Comparison of ENCODE assay signal across 22 cellular contexts in the genomic region with DNA sequence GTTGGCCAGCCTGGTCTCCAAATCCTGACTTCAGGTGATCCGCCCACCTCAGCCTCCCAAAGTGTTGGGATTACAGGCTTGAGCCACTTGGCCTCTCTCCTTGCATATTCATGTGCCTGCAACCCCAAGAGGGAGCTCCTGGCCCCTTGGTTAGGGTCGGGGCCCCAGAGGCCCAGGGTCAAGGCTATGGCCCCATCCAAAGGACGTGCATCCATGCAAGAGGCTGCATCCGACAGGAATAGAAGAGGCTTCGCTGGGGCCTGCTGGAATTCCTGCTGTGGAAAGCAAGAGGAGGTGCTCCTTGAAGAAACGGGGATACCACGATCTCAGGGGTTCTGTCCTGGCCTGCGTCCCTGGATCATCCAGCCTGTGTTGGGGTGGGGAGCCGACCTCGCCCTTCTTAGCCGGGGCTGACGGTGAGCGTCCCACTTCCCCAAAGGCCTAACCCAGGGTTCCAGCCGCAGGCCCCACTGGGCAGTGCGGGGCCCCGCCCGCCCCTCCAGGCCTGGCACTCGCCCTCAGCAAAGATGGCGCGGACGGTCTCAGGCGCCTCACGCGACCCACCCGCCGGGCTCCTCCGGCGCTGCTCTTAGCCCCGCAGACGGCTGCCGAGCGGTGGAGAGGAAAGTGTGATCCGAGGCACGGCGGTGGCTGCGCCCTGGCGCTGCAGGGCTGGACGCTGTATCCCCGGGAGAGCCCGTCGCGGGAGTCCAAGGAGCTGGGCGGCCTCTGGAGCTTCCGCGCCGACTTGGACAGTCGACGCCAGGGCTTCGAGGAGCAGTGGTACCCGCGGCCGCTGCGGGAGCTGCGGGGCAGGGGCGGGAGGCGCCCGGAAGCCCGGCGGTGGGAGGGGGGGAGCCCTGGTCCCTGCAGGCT. TPM values are rescaled to one million over a fixed set of nuclear protein-coding genes. Genes with fewer than 3 reads are reported as not detected.
A peak's percentile ranks its signal among the peaks of the same experiment; 100 is the strongest.
DNase-seq lines count a peak whose midpoint lies in the region; TF ChIP-seq lines count a peak whose summit lies in the region.
"Had no signal": no experiment of that assay in that cellular context is flagged by ENCODE, and none has a peak within 500 bp of the region (broad histone marks: within the 10 kb centered on the region; RNA-seq: fewer than 3 reads in every experiment).

No MANE protein-coding gene starts in this region.

- H3K27ac ChIP-seq in right atrium auricular region (no peak overlapping the region), left ventricle myocardium inferior (replicated peaks) (no peak overlapping the region), testis (peak overlapping the region; percentile 33 to 71)
- H3K27ac ChIP-seq: BLaER1 treated with 17β-estradiol and CSF1 and Interleukin-3, amounts not matched to agents 10 nM and 100 nM; RWPE1 had no signal

- H3K9me3 ChIP-seq in right atrium auricular region (peaks cover 0 to 47% of the 10 kb centered on the region in 2 donors), left ventricle myocardium inferior (replicated peaks) (no peaks in the 10 kb centered on the region), testis (no peaks in the 10 kb centered on the region)

- no peak overlapping the region for H3K27ac Mint-ChIP-seq in osteocyte (ENCODE audit: unreplicated experiment)
- H3K27ac Mint-ChIP-seq: CD4-positive, alpha-beta T cell had no signal

- H3K4me1 ChIP-seq in right atrium auricular region (no peaks in the 10 kb centered on the region), left ventricle myocardium inferior (no peaks in the 10 kb centered on the region), testis (no peaks in the 10 kb centered on the region)
- H3K4me1 ChIP-seq: BLaER1 treated with 17β-estradiol and CSF1 and Interleukin-3, amounts not matched to agents 10 nM and 100 nM had no signal

- H3K4me3 ChIP-seq in right atrium auricular region = no peak overlapping the region
- no peak overlapping the region for H3K4me3 ChIP-seq in left ventricle myocardium inferior
- peak overlapping the region; percentile 52 to 53 for H3K4me3 ChIP-seq in testis
- H3K4me3 ChIP-seq: BLaER1 treated with 17β-estradiol and CSF1 and Interleukin-3, amounts not matched to agents 10 nM and 100 nM; K562 had no signal

- no peaks in the 10 kb centered on the region for H3K36me3 Mint-ChIP-seq in osteocyte (ENCODE audit: unreplicated experiment)

- no peak overlapping the region for H3K4me3 Mint-ChIP-seq in osteocyte (ENCODE audit: unreplicated experiment)
- H3K4me3 Mint-ChIP-seq: CD4-positive, alpha-beta T cell had no signal

- TF ChIP-seq CTCF in right atrium auricular region (IDR thresholded peaks at IDR 0.05) = no peak
- TF ChIP-seq CTCF in left ventricle myocardium inferior (IDR thresholded peaks at IDR 0.05; ENCODE audit: borderline replicate concordance) = no peak
- no peak for TF ChIP-seq CTCF in osteocyte (IDR thresholded peaks at IDR 0.05)
- no peak for TF ChIP-seq CTCF in testis (IDR thresholded peaks at IDR 0.05)

- H3K27me3 ChIP-seq in right atrium auricular region = no peaks in the 10 kb centered on the region
- peaks cover 9% of the 10 kb centered on the region for H3K27me3 ChIP-seq in left ventricle myocardium inferior (ENCODE audit: low read depth)
- H3K27me3 ChIP-seq in testis = no peaks in the 10 kb centered on the region
- H3K27me3 ChIP-seq: BLaER1 treated with 17β-estradiol and CSF1 and Interleukin-3, amounts not matched to agents 10 nM and 100 nM had no signal

- no peaks in the 10 kb centered on the region for H3K27me3 Mint-ChIP-seq in osteocyte (ENCODE audit: unreplicated experiment)
- H3K27me3 Mint-ChIP-seq: CD4-positive, alpha-beta T cell had no signal

- no peak for TF ChIP-seq POLR2A in testis (IDR thresholded peaks at IDR 0.05)

- H3K9me3 Mint-ChIP-seq in osteocyte (ENCODE audit: unreplicated experiment) = peaks cover 8% of the 10 kb centered on the region

- no peaks in the 10 kb centered on the region for H3K36me3 ChIP-seq in right atrium auricular region
- H3K36me3 ChIP-seq in left ventricle myocardium inferior = no peaks in the 10 kb centered on the region
- H3K36me3 ChIP-seq in testis (ENCODE audit: low read depth, missing control alignments) = no peaks in the 10 kb centered on the region
- H3K36me3 ChIP-seq: BLaER1 treated with 17β-estradiol and CSF1 and Interleukin-3, amounts not matched to agents 10 nM and 100 nM had no signal

- intact Hi-C loops in left ventricle myocardium inferior (cut with micrococcal nuclease) (no loop called here), testis (cut with DNase I; ENCODE audit: low total_unique reads) (no loop called here)

- 26 to 57% methylated on average over 6 to 48 of the region's 59 CpGs for WGBS in testis, 2 donors

- no peaks in the 10 kb centered on the region for H3K4me1 Mint-ChIP-seq in osteocyte (ENCODE audit: unreplicated experiment)

- DNase-seq in right atrium auricular region (ENCODE audit: low spot score) = peak; percentile 34
- DNase-seq in left ventricle myocardium inferior = no peak
- peak; percentile 83 for DNase-seq in osteocyte (ENCODE audit: extremely low spot score, unreplicated experiment)
- DNase-seq in testis = peak; percentile 45
- no peak for DNase-seq in DMS 273 treated with DMSO at 0.1 percent for 48 hours (lab: John Stamatoyannopoulos, UW)
- DNase-seq in effector CD4-positive, alpha-beta T cell = no peak
- no peak for DNase-seq in NCI-H1417 (lab: John Stamatoyannopoulos, UW)
- DNase-seq: AML-193; CD4-positive, alpha-beta T cell; DMS53; Kasumi-1; NCI-H1105 treated with DMSO at 0.1 percent for 48 hours; NCI-H2029; NCI-H526 treated with DMSO at 0.1 percent for 48 hours; SHP77 had no signal

RNA-seq across cellular contexts. Expression of a gene that starts 54.7 kb away (rescaled TPM):
- total RNA-seq in right atrium auricular region (1 to 10 TPM in 1 of 2 donors, under 1 TPM in 1; 0.63 to 2.8 TPM), left ventricle myocardium inferior (3.1 TPM), osteocyte (not detected in 2 replicates), testis (10 to 100 TPM; 12.1 to 12.4 TPM)
- 3.4 TPM for polyA plus RNA-seq in testis (ENCODE audit: insufficient read depth, low read depth, low replicate concordance)
- total RNA-seq: Daoy, G401, K562, M059J, NCI-H460 had no signal
- polyA plus RNA-seq: K562 had no signal

Comparison
In these comparisons a context has a peak if more than half of its experiments do, and no peak if none do; other contexts are left out.
1. DNase-seq: peak in right atrium auricular region (single experiment), osteocyte (single experiment) and testis (single experiment); none in left ventricle myocardium inferior (single experiment), DMS 273 treated with DMSO at 0.1 percent for 48 hours (single experiment), effector CD4-positive, alpha-beta T cell (single experiment) and NCI-H1417 (0 of 3).
2. H3K27ac ChIP-seq: peak in testis (2 of 2); none in right atrium auricular region (0 of 2) and left ventricle myocardium inferior (single experiment).
3. H3K4me3 ChIP-seq: peak in testis (2 of 2); none in right atrium auricular region (0 of 2) and left ventricle myocardium inferior (single experiment).